1 cellular context compared by ENCODE assay signal in the genomic region with DNA sequence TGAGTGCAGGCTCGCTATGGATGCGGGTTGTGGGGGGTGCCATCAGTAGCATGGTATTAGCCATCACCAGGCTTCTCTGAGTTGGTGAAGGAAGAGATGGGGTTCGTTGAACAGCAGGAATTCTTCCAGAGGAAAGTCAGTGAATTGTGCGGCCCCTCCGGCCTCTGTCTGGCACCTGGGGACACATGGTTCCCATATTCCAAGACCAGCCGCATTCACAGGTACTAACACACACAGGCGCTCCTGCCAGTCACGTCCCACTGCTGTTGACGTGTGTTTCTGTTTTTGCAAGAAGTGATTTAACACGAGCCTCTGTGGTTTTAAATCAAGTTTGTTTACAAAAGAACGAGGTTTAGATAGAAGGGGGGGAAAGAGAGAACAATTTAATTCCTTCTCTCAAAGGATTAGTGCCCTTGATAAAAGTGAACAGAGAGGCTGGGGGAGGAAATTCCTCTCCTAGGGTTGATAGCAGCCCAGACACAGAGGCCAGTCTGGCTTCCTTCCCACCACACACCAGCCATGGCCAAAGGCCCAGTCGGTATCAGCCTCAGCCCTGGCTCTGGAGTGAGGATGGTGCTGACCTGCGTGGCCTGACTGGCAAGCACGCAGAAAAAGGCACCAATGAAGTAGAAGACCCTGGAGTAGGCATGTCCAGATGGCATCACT.
TF ChIP-seq lines count a peak whose summit lies in the region.

No MANE protein-coding gene starts in this region.

TF ChIP-seq in SK-N-SH, 30 proteins besides CTCF, POLR2A, EP300 and RAD21 (continued from another document):
- TF ChIP-seq, protein P1, sequence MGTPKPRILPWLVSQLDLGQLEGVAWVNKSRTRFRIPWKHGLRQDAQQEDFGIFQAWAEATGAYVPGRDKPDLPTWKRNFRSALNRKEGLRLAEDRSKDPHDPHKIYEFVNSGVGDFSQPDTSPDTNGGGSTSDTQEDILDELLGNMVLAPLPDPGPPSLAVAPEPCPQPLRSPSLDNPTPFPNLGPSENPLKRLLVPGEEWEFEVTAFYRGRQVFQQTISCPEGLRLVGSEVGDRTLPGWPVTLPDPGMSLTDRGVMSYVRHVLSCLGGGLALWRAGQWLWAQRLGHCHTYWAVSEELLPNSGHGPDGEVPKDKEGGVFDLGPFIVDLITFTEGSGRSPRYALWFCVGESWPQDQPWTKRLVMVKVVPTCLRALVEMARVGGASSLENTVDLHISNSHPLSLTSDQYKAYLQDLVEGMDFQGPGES (IDR thresholded peaks at IDR 0.05; ENCODE audit: low read depth, low read length) = no peak
